In genomic region chr11:120254788-120255518, GRCh38 we compare ENCODE assay signal across 16 cellular contexts. TPM values are rescaled to one million over a fixed set of nuclear protein-coding genes. Genes with fewer than 3 reads are reported as not detected.
DNase-seq lines count a peak whose midpoint lies in the region; ATAC-seq and TF ChIP-seq lines count a peak whose summit lies in the region.
"Had no signal": no experiment of that assay in that cellular context is flagged by ENCODE, and none has a peak within 500 bp of the region (broad histone marks: within the 10 kb centered on the region; RNA-seq: fewer than 3 reads in every experiment).

No MANE protein-coding gene starts in this region.

- no peaks in the 10 kb centered on the region for H3K9me3 Mint-ChIP-seq in T-cell

- no peak for TF ChIP-seq CTCF in colonic mucosa (IDR thresholded peaks at IDR 0.05)

- H3K9me3 ChIP-seq in BLaER1: no peaks in the 10 kb centered on the region
- H3K9me3 ChIP-seq in colonic mucosa: no peaks in the 10 kb centered on the region
- H3K9me3 ChIP-seq: SJSA1 had no signal

- no peak overlapping the region for H3K27ac ChIP-seq in BLaER1
- H3K27ac ChIP-seq in colonic mucosa: no peak overlapping the region
- H3K27ac ChIP-seq: SJSA1 had no signal

- H3K4me1 Mint-ChIP-seq in T-cell: peaks cover 0 to 4% (median 3%) of the 10 kb centered on the region in 3 donors

- H3K4me1 ChIP-seq in BLaER1: peaks cover 9% of the 10 kb centered on the region
- H3K4me1 ChIP-seq in colonic mucosa: no peaks in the 10 kb centered on the region
- H3K4me1 ChIP-seq: SJSA1 had no signal

- H3K4me2 ChIP-seq in BLaER1: peak overlapping the region; percentile 12; the same call in 1 of the 2 replicates

- POLR2A ChIA-PET in T-cell (lab: Charles Lee): no interaction called here

- H3K27ac Mint-ChIP-seq in T-cell: no peak overlapping the region

- peaks cover 61 to 62% of the 10 kb centered on the region in 2 donors for H3K27me3 Mint-ChIP-seq in T-cell

- ATAC-seq in GM18867 (IDR thresholded peaks at IDR 0.05; ENCODE audit: unreplicated experiment) (peak; percentile 82), HG03432 (IDR thresholded peaks at IDR 0.05; ENCODE audit: unreplicated experiment) (peak; percentile 55), T-cell (replicated peaks in 1 of 4) (no peak)

- H3K4me3 Mint-ChIP-seq in T-cell: no peak overlapping the region

- H3K9ac ChIP-seq in BLaER1 (no peak overlapping the region), colonic mucosa (ENCODE audit: low read depth in 2 of 2, low read length in 2 of 2) (no peak overlapping the region)

- intact Hi-C loops in colonic mucosa (cut with DNase I): no loop called here

- no peaks in the 10 kb centered on the region for H3K36me3 Mint-ChIP-seq in T-cell

- DNase-seq in iPS DF 4.7 (ENCODE audit: extremely low read depth, low spot score) (peak; percentile 80), colonic mucosa (no peak), pons (ENCODE audit: low spot score) (no peak), SKM-1 treated with dmso at 0.1 percent for 144 hours (lab: John Stamatoyannopoulos, UW; ENCODE audit: unreplicated experiment) (no peak), T-cell (no peak)
- DNase-seq: activated CD4-positive, CD25-positive, alpha-beta regulatory T cell treated with anti-CD3 and anti-CD28 coated beads, Interleukin-2, amount 50 U/mL, for 72 hours; occipital lobe; stimulated activated CD4-positive, alpha-beta T cell treated with anti-CD3 and anti-CD28 coated beads, Interleukin-4, amount 100 ng/mL, for 1 hour had no signal

- CTCF ChIA-PET in T-cell (lab: Charles Lee): no interaction called here

- H3K27me3 ChIP-seq in BLaER1 (peaks cover 10% of the 10 kb centered on the region; the same call in 1 of the 2 replicates), colonic mucosa (peaks cover 9% of the 10 kb centered on the region)
- H3K27me3 ChIP-seq: SJSA1 had no signal

- no peaks in the 10 kb centered on the region for H3K36me3 ChIP-seq in BLaER1
- H3K36me3 ChIP-seq in colonic mucosa: no peaks in the 10 kb centered on the region
- H3K36me3 ChIP-seq: SJSA1 had no signal

- H4K20me1 ChIP-seq in BLaER1: no peaks in the 10 kb centered on the region

- H3K4me3 ChIP-seq in BLaER1: no peak overlapping the region
- no peak overlapping the region for H3K4me3 ChIP-seq in colonic mucosa
- H3K4me3 ChIP-seq: SJSA1 had no signal

RNA-seq across cellular contexts. Expression of gene POU2F3, which starts 15.0 kb away (rescaled TPM):
- total RNA-seq in colonic mucosa (1 to 10 TPM in 1 of 2 donors, under 1 TPM in 1; 0.77 to 1.5 TPM), T-cell (not detected)
- total RNA-seq: cardiac septum, fibroblast of lung, NCI-H460, occipital lobe, SJSA1, subcutaneous adipose tissue had no signal

RNA-seq across cellular contexts. Expression of gene OAF, which starts 44.1 kb away (rescaled TPM):
- total RNA-seq in colonic mucosa (100 to 1,000 TPM; 142 to 152 TPM), T-cell (1 to 10 TPM; 3.2 to 6.0 (median 4.0) TPM)

Comparison
In these comparisons a context has a peak if more than half of its experiments do, and no peak if none do; other contexts are left out.
1. ATAC-seq: peak in GM18867 (single experiment) and HG03432 (single experiment); none in T-cell (0 of 4).
2. RNA of gene OAF, which starts 44.1 kb away (total RNA-seq): 142 to 152 TPM in colonic mucosa; 3.2 to 6.0 TPM in T-cell; every median in the first group is over 10 times any median in the second.